Comparison of ENCODE assay signal across 1 cellular context in the genomic region with DNA sequence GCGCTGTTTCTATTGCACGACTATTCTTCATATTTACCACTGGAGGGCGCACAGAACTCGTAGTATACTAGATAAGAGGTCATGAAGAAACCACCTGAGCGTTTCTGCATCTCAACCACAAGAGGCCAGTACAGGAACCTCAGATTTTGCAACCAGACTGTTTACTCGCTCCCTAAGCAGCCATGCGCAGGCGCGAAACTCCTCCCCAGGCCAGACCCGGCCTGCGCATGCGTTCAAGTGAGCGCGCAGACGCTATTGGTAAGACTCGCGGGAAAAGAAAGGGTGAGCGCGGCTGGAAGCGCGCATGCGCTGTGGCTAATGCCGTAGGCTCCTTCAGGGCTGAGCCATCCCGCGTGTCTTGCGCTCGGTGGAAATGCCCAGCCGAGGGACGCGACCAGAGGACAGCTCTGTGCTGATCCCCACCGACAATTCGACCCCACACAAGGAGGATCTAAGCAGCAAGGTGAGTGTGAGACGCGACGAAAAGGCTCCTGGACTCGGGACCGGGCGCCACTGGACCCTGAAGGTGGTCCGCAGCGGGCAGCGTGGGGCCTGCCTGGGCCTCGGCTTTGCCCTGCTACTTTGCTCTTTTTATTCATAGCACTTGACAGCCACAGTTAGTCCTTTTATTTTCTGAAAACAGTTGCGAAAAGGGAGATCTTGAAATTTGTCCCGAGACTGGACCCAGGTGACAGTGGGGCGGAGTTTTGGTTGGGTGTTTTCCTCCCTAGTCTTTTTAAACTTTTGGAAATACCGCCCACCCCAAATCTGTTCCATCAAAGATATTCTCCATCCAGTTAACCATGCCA.
TF ChIP-seq lines count a peak whose summit lies in the region.

Gene ASNSD1 (plus strand): TSS at position 312 of the 809 bp plus-strand sequence. CDS start 4,674 bp downstream, outside the sequence.

TF ChIP-seq in HepG2, 621 proteins besides CTCF, POLR2A, EP300 and RAD21 (continued from another document and continues in another):
- TF ChIP-seq, protein P1, sequence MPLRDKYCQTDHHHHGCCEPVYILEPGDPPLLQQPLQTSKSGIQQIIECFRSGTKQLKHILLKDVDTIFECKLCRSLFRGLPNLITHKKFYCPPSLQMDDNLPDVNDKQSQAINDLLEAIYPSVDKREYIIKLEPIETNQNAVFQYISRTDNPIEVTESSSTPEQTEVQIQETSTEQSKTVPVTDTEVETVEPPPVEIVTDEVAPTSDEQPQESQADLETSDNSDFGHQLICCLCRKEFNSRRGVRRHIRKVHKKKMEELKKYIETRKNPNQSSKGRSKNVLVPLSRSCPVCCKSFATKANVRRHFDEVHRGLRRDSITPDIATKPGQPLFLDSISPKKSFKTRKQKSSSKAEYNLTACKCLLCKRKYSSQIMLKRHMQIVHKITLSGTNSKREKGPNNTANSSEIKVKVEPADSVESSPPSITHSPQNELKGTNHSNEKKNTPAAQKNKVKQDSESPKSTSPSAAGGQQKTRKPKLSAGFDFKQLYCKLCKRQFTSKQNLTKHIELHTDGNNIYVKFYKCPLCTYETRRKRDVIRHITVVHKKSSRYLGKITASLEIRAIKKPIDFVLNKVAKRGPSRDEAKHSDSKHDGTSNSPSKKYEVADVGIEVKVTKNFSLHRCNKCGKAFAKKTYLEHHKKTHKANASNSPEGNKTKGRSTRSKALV (CRISPR knock-in tag; IDR thresholded peaks at IDR 0.05), result peak; percentile 90; the same call in 1 of the 2 replicates
- TF ChIP-seq ZBTB33 (CRISPR knock-in tag; IDR thresholded peaks at IDR 0.05) (no peak; the same call in none of the 2 replicates), RAD51 (IDR thresholded peaks at IDR 0.05; ENCODE audit: borderline replicate concordance) (no peak), ZSCAN31 (CRISPR knock-in tag; IDR thresholded peaks at IDR 0.05; ENCODE audit: low read depth) (peak; percentile 89), SIX1 (CRISPR knock-in tag; IDR thresholded peaks at IDR 0.05; ENCODE audit: borderline replicate concordance) (no peak), ZNF816 (CRISPR knock-in tag; IDR thresholded peaks at IDR 0.05; ENCODE audit: borderline replicate concordance) (no peak; the same call in 1 of the 2 replicates), NFIB (CRISPR knock-in tag; IDR thresholded peaks at IDR 0.05; ENCODE audit: borderline replicate concordance) (0 out of 2 replicates have a peak, but pooled peaks have one; percentile 70), ZMAT3 (CRISPR knock-in tag; conservative IDR thresholded peaks at IDR 0.05) (peak; percentile 94), NR0B2 (CRISPR knock-in tag; IDR thresholded peaks at IDR 0.05) (peak; percentile 92), MZF1 (CRISPR knock-in tag; IDR thresholded peaks at IDR 0.05; ENCODE audit: borderline replicate concordance) (peak; percentile 70; the same call in 1 of the 2 replicates), ZBTB1 (CRISPR knock-in tag; IDR thresholded peaks at IDR 0.05; ENCODE audit: borderline replicate concordance) (no peak), ZNF264 (CRISPR knock-in tag; IDR thresholded peaks at IDR 0.05) (peak; percentile 79), MAF1 (CRISPR knock-in tag; IDR thresholded peaks at IDR 0.05; ENCODE audit: borderline replicate concordance) (peak; percentile 53; the same call in 1 of the 2 replicates), ATAD3A (CRISPR knock-in tag; IDR thresholded peaks at IDR 0.05) (0 out of 2 replicates have a peak, but pooled peaks have one; percentile 63), ZKSCAN5 (CRISPR knock-in tag; IDR thresholded peaks at IDR 0.05) (0 out of 2 replicates have a peak, but pooled peaks have one; percentile 49), JUND (CRISPR knock-in tag; IDR thresholded peaks at IDR 0.05) (no peak), CERS6 (CRISPR knock-in tag; IDR thresholded peaks at IDR 0.05) (0 out of 2 replicates have a peak, but pooled peaks have one; percentile 53), SMAD3 (CRISPR knock-in tag; IDR thresholded peaks at IDR 0.05) (peak; percentile 61), ARID2 (CRISPR knock-in tag; IDR thresholded peaks at IDR 0.05; ENCODE audit: borderline replicate concordance) (peak; percentile 98), SIN3B (IDR thresholded peaks at IDR 0.05; ENCODE audit: low read length) (0 out of 2 replicates have a peak, but pooled peaks have one; percentile 12), SETDB1 (CRISPR knock-in tag; IDR thresholded peaks at IDR 0.05; ENCODE audit: borderline replicate concordance) (no peak), AGO1 (IDR thresholded peaks at IDR 0.05; ENCODE audit: low read depth, low read length, poor library complexity, severe bottlenecking) (peak; percentile 35), RELA (CRISPR knock-in tag; IDR thresholded peaks at IDR 0.05) (no peak; the same call in 1 of the 2 replicates), CEBPB (IDR thresholded peaks at IDR 0.05; ENCODE audit: borderline replicate concordance, low read depth, low read length) (peak; percentile 98), ZNF501 (CRISPR knock-in tag; IDR thresholded peaks at IDR 0.05) (peak; percentile 99), SATB2 (CRISPR knock-in tag; IDR thresholded peaks at IDR 0.05) (no peak), HDAC2 (CRISPR knock-in tag; IDR thresholded peaks at IDR 0.05) (0 out of 2 replicates have a peak, but pooled peaks have one; percentile 42), FOXJ3 (CRISPR knock-in tag; IDR thresholded peaks at IDR 0.05; ENCODE audit: borderline replicate concordance) (peak; percentile 96), ZNF570 (CRISPR knock-in tag; IDR thresholded peaks at IDR 0.05; ENCODE audit: borderline replicate concordance) (peak; percentile 88; the same call in 1 of the 2 replicates), ZBTB7B (CRISPR knock-in tag; IDR thresholded peaks at IDR 0.05) (peak; percentile 70), RNF2 (conservative IDR thresholded peaks at IDR 0.05; ENCODE audit: low read depth) (peak; percentile 91), NFKB2 (CRISPR knock-in tag; IDR thresholded peaks at IDR 0.05; ENCODE audit: borderline replicate concordance) (peak; percentile 98), SAP130 (CRISPR knock-in tag; IDR thresholded peaks at IDR 0.05; ENCODE audit: low read depth) (peak; percentile 85), ZNF354B (CRISPR knock-in tag; IDR thresholded peaks at IDR 0.05) (0 out of 2 replicates have a peak, but pooled peaks have one; percentile 77), SKI (IDR thresholded peaks at IDR 0.05; ENCODE audit: partially characterized antibody) (peak; percentile 31), ZNF10 (CRISPR knock-in tag; IDR thresholded peaks at IDR 0.05; ENCODE audit: borderline replicate concordance, low read depth) (no peak), HNF4A (CRISPR knock-in tag; IDR thresholded peaks at IDR 0.05) (peak; percentile 16; the same call in 1 of the 2 replicates), MIER3 (CRISPR knock-in tag; IDR thresholded peaks at IDR 0.05; ENCODE audit: borderline replicate concordance) (peak; percentile 79), FLYWCH1 (CRISPR knock-in tag; IDR thresholded peaks at IDR 0.05) (0 out of 2 replicates have a peak, but pooled peaks have one; percentile 42), SAFB2 (CRISPR knock-in tag; IDR thresholded peaks at IDR 0.05; ENCODE audit: borderline replicate concordance, low read depth) (no peak)
- TF ChIP-seq, protein P2, sequence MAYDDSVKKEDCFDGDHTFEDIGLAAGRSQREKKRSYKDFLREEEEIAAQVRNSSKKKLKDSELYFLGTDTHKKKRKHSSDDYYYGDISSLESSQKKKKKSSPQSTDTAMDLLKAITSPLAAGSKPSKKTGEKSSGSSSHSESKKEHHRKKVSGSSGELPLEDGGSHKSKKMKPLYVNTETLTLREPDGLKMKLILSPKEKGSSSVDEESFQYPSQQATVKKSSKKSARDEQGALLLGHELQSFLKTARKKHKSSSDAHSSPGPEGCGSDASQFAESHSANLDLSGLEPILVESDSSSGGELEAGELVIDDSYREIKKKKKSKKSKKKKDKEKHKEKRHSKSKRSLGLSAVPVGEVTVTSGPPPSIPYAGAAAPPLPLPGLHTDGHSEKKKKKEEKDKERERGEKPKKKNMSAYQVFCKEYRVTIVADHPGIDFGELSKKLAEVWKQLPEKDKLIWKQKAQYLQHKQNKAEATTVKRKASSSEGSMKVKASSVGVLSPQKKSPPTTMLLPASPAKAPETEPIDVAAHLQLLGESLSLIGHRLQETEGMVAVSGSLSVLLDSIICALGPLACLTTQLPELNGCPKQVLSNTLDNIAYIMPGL (CRISPR knock-in tag; IDR thresholded peaks at IDR 0.05; ENCODE audit: borderline replicate concordance in 1 of 2, low read depth in 1 of 2), result peak; percentile 96
- TF ChIP-seq, protein P3, sequence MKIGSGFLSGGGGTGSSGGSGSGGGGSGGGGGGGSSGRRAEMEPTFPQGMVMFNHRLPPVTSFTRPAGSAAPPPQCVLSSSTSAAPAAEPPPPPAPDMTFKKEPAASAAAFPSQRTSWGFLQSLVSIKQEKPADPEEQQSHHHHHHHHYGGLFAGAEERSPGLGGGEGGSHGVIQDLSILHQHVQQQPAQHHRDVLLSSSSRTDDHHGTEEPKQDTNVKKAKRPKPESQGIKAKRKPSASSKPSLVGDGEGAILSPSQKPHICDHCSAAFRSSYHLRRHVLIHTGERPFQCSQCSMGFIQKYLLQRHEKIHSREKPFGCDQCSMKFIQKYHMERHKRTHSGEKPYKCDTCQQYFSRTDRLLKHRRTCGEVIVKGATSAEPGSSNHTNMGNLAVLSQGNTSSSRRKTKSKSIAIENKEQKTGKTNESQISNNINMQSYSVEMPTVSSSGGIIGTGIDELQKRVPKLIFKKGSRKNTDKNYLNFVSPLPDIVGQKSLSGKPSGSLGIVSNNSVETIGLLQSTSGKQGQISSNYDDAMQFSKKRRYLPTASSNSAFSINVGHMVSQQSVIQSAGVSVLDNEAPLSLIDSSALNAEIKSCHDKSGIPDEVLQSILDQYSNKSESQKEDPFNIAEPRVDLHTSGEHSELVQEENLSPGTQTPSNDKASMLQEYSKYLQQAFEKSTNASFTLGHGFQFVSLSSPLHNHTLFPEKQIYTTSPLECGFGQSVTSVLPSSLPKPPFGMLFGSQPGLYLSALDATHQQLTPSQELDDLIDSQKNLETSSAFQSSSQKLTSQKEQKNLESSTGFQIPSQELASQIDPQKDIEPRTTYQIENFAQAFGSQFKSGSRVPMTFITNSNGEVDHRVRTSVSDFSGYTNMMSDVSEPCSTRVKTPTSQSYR (CRISPR knock-in tag; IDR thresholded peaks at IDR 0.05; ENCODE audit: borderline replicate concordance), result peak; percentile 45; the same call in 1 of the 2 replicates
- TF ChIP-seq, protein P4, sequence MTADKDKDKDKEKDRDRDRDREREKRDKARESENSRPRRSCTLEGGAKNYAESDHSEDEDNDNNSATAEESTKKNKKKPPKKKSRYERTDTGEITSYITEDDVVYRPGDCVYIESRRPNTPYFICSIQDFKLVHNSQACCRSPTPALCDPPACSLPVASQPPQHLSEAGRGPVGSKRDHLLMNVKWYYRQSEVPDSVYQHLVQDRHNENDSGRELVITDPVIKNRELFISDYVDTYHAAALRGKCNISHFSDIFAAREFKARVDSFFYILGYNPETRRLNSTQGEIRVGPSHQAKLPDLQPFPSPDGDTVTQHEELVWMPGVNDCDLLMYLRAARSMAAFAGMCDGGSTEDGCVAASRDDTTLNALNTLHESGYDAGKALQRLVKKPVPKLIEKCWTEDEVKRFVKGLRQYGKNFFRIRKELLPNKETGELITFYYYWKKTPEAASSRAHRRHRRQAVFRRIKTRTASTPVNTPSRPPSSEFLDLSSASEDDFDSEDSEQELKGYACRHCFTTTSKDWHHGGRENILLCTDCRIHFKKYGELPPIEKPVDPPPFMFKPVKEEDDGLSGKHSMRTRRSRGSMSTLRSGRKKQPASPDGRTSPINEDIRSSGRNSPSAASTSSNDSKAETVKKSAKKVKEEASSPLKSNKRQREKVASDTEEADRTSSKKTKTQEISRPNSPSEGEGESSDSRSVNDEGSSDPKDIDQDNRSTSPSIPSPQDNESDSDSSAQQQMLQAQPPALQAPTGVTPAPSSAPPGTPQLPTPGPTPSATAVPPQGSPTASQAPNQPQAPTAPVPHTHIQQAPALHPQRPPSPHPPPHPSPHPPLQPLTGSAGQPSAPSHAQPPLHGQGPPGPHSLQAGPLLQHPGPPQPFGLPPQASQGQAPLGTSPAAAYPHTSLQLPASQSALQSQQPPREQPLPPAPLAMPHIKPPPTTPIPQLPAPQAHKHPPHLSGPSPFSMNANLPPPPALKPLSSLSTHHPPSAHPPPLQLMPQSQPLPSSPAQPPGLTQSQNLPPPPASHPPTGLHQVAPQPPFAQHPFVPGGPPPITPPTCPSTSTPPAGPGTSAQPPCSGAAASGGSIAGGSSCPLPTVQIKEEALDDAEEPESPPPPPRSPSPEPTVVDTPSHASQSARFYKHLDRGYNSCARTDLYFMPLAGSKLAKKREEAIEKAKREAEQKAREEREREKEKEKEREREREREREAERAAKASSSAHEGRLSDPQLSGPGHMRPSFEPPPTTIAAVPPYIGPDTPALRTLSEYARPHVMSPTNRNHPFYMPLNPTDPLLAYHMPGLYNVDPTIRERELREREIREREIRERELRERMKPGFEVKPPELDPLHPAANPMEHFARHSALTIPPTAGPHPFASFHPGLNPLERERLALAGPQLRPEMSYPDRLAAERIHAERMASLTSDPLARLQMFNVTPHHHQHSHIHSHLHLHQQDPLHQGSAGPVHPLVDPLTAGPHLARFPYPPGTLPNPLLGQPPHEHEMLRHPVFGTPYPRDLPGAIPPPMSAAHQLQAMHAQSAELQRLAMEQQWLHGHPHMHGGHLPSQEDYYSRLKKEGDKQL (CRISPR knock-in tag; IDR thresholded peaks at IDR 0.05; ENCODE audit: low read depth), result no peak
